Comparison of ENCODE assay signal across 31 cellular contexts in the genomic region with DNA sequence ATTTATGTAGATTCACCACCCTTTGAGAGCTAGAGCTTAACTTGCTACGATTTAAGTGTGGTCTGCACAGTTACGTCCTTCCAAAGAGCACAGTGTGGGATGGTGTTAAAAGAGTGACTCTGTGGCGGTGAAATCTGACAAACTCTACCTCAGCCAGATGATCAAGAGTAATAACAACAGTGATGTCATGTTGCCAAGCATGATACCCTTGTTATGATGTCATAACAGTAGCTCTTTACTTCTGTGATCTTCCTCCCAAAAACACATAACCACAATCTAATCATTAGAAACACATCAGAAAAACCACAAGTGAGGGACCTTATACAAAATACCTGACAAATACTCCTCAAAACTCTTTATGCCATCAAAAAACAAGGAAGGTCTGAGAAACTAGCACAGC.
A peak's percentile ranks its signal among the peaks of the same experiment; 100 is the strongest.
DNase-seq lines count a peak whose midpoint lies in the region; ATAC-seq, FAIRE-seq and TF ChIP-seq lines count a peak whose summit lies in the region.
"Had no signal": no experiment of that assay in that cellular context is flagged by ENCODE, and none has a peak within 500 bp of the region (broad histone marks: within the 10 kb centered on the region; RNA-seq: fewer than 3 reads in every experiment).

No MANE protein-coding gene starts in this region.

- no peaks in the 10 kb centered on the region for H3K79me2 ChIP-seq in HepG2 (ENCODE audit: insufficient read depth, low read length)

- in situ Hi-C loops in HepG2 (cut with HindIII; ENCODE audit: extremely low pct_ligation_motif_present, low pct_unique_long_range_greater_than_20kb) = no loop called here

- no TSS peak for BruUV-seq in HepG2 (replicated peaks; lab: Mats Ljungman, UMichigan)

- TF ChIP-seq POLR2A in HepG2 (IDR thresholded peaks at IDR 0.05; ENCODE audit: insufficient read depth in 1 of 2, low read depth in 2 of 2, low read length in 2 of 2) (no peak), right lobe of liver (IDR thresholded peaks at IDR 0.05) (no peak)

- H3K4me1 ChIP-seq in HepG2 (ENCODE audit: insufficient read depth, low read length) (no peaks in the 10 kb centered on the region), right lobe of liver (no peaks in the 10 kb centered on the region)
- H3K4me1 ChIP-seq: A549; BE2C; BLaER1 treated with 17β-estradiol and CSF1 and Interleukin-3, amounts not matched to agents 10 nM and 100 nM; Caco-2 had no signal

- H3K9ac ChIP-seq in HepG2 (ENCODE audit: insufficient read depth, low read depth, low read length) = no peak overlapping the region
- H3K9ac ChIP-seq: BLaER1; BLaER1 treated with 17β-estradiol and CSF1 and Interleukin-3, amounts not matched to agents 10 nM and 100 nM had no signal

- intact Hi-C loops in HepG2 (cut with micrococcal nuclease; ENCODE audit: unreplicated experiment) = no loop called here
- intact Hi-C loops in right lobe of liver (cut with DNase I) = no loop called here

- ATAC-seq in HepG2 = no peak
- no peak for ATAC-seq in right lobe of liver
- ATAC-seq in HG03439 (IDR thresholded peaks at IDR 0.05; ENCODE audit: unreplicated experiment) = no peak
- ATAC-seq: A549; CD8-positive, alpha-beta T cell had no signal

- DNase-seq in HepG2 (ENCODE audit: low spot score) = no peak
- DNase-seq in right lobe of liver = no peak
- no peak for DNase-seq in urothelium cell line (ENCODE audit: low spot score)
- DNase-seq: 8988T; ACHN; AML-193; BE2C; C1 segment of cervical spinal cord; Caco-2; Calu3; CD4-positive, alpha-beta memory T cell; CD4-positive, alpha-beta T cell; CD4-positive, CD25-positive, alpha-beta regulatory T cell; CD8-positive, alpha-beta memory T cell; CD8-positive, alpha-beta T cell; COR-L47; DMS 273 treated with DMSO at 0.1 percent for 48 hours; DMS153; DMS53; DMS79; DMS79 treated with DMSO at 0.1 percent for 48 hours; DND-41; EL had no signal

- TF ChIP-seq EP300 in HepG2 (IDR thresholded peaks at IDR 0.05; ENCODE audit: low read depth in 2 of 2, low read length in 2 of 2) = no peak
- no peak for TF ChIP-seq EP300 in HepG2 (CRISPR knock-in tag; IDR thresholded peaks at IDR 0.05; ENCODE audit: borderline replicate concordance)

- H3K9me3 ChIP-seq in HepG2 (ENCODE audit: low read length) (peaks cover 88% of the 10 kb centered on the region), right lobe of liver (no peaks in the 10 kb centered on the region)
- H3K9me3 ChIP-seq: A549; BE2C; BLaER1; BLaER1 treated with 17β-estradiol and CSF1 and Interleukin-3, amounts not matched to agents 10 nM and 100 nM had no signal

- CTCF ChIA-PET in HepG2 (lab: Yijun Ruan, JAX; ENCODE audit: low intra/inter-chr PET ratio, low total read pairs) = no interaction called here

- H3K4me3 ChIP-seq in HepG2 (replicated peaks in 1 of 3; ENCODE audit: insufficient read depth in 1 of 3, low read depth in 2 of 3, low read length in 3 of 3) = no peak overlapping the region
- H3K4me3 ChIP-seq in right lobe of liver = no peak overlapping the region
- H3K4me3 ChIP-seq: A549; BLaER1; BLaER1 treated with 17β-estradiol and CSF1 and Interleukin-3, amounts not matched to agents 10 nM and 100 nM had no signal

- H3K4me2 ChIP-seq in HepG2 (ENCODE audit: low read depth, low read length) = no peak overlapping the region
- H3K4me2 ChIP-seq: A549; BLaER1; BLaER1 treated with 17β-estradiol and CSF1 and Interleukin-3, amounts not matched to agents 10 nM and 100 nM had no signal

- H3K36me3 ChIP-seq in HepG2 (replicated peaks in 1 of 2; ENCODE audit: control insufficient read depth in 1 of 2, insufficient read depth in 2 of 2, low read length in 2 of 2) = no peaks in the 10 kb centered on the region
- no peaks in the 10 kb centered on the region for H3K36me3 ChIP-seq in right lobe of liver
- H3K36me3 ChIP-seq: BE2C; BLaER1; BLaER1 treated with 17β-estradiol and CSF1 and Interleukin-3, amounts not matched to agents 10 nM and 100 nM had no signal

- WGBS in HepG2 (ENCODE audit: low lambda C conversion rate) = 25% methylated on average over 3 of the region's 3 CpGs
- WGBS in right lobe of liver (ENCODE audit: insufficient coverage, low coverage, low lambda C conversion rate, missing lambda C conversion rate) = 40% methylated on average over 3 of the region's 3 CpGs

- POLR2A ChIA-PET in HepG2 (lab: Yijun Ruan, JAX) = no interaction called here

- no peak overlapping the region for H2AFZ ChIP-seq in HepG2 (ENCODE audit: low read length)

- TF ChIP-seq RAD21 in HepG2 (CRISPR knock-in tag; IDR thresholded peaks at IDR 0.05) = no peak

- TF ChIP-seq CTCF in HepG2 (CRISPR knock-in tag; IDR thresholded peaks at IDR 0.05) = no peak
- no peak for TF ChIP-seq CTCF in right lobe of liver (IDR thresholded peaks at IDR 0.05)

- H4K20me1 ChIP-seq in HepG2 (ENCODE audit: insufficient read depth, low read length) = no peaks in the 10 kb centered on the region
- H4K20me1 ChIP-seq: BLaER1; BLaER1 treated with 17β-estradiol and CSF1 and Interleukin-3, amounts not matched to agents 10 nM and 100 nM had no signal

- FAIRE-seq in HepG2 (lab: Jason Lieb, UNC) (no peak), urothelium cell line (lab: Jason Lieb, UNC) (peak; percentile 55)
- FAIRE-seq: A204.1, A549, D721Med had no signal

- no peak overlapping the region for H3K27ac ChIP-seq in HepG2 (ENCODE audit: extremely low read length, insufficient read depth, low read length)
- no peak overlapping the region for H3K27ac ChIP-seq in right lobe of liver
- H3K27ac ChIP-seq: 22Rv1; A549; BLaER1; BLaER1 treated with 17β-estradiol and CSF1 and Interleukin-3, amounts not matched to agents 10 nM and 100 nM; C4-2B had no signal

- H3K27me3 ChIP-seq in HepG2 (ENCODE audit: control insufficient read depth in 1 of 2, insufficient read depth in 2 of 2, low read length in 2 of 2) (no peaks in the 10 kb centered on the region), right lobe of liver (no peaks in the 10 kb centered on the region)
- H3K27me3 ChIP-seq: BE2C; BLaER1; BLaER1 treated with 17β-estradiol and CSF1 and Interleukin-3, amounts not matched to agents 10 nM and 100 nM had no signal

TF ChIP-seq in HepG2, 621 proteins besides CTCF, POLR2A, EP300 and RAD21:
- TF ChIP-seq CREB1 (IDR thresholded peaks at IDR 0.05) (peak; percentile 78), CREB1 (CRISPR knock-in tag; IDR thresholded peaks at IDR 0.05) (no peak), ATF7 (IDR thresholded peaks at IDR 0.05) (peak; percentile 74), ATF7 (CRISPR knock-in tag; IDR thresholded peaks at IDR 0.05) (no peak), ZNF614 (CRISPR knock-in tag; IDR thresholded peaks at IDR 0.05; ENCODE audit: borderline replicate concordance) (no peak)
